16 cellular contexts compared by ENCODE assay signal in genomic region chr2:217293046-217293445, GRCh38.
DNase-seq lines count a peak whose midpoint lies in the region; ATAC-seq and TF ChIP-seq lines count a peak whose summit lies in the region.
"Had no signal": no experiment of that assay in that cellular context is flagged by ENCODE, and none has a peak within 500 bp of the region (broad histone marks: within the 10 kb centered on the region; RNA-seq: fewer than 3 reads in every experiment).

No MANE protein-coding gene starts in this region.

- no peak overlapping the region for H4K8ac ChIP-seq in trophoblast cell (ENCODE audit: low read depth, low read length)

- H3K36me3 Mint-ChIP-seq in activated CD4-positive, alpha-beta T cell treated with anti-CD3 and anti-CD28 coated beads for 36 hours (ENCODE audit: low read depth) = peaks cover 3% of the 10 kb centered on the region
- H3K36me3 Mint-ChIP-seq in activated naive CD8-positive, alpha-beta T cell treated with anti-CD3 and anti-CD28 coated beads, Interleukin-2, amount 50 U/mL, for 24 hours (ENCODE audit: low read depth) = peaks cover 6% of the 10 kb centered on the region
- peaks cover 10% of the 10 kb centered on the region for H3K36me3 Mint-ChIP-seq in activated naive CD8-positive, alpha-beta T cell treated with anti-CD3 and anti-CD28 coated beads for 36 hours

- WGBS in trophoblast cell (ENCODE audit: extremely low coverage, insufficient coverage, insufficient read length) = no CpG with 5 or more reads among the region's 5 CpGs
- 81% methylated on average over 5 of the region's 5 CpGs for whole genome bisulfite sequencing in urinary bladder
- WGBS in right lobe of liver (ENCODE audit: insufficient coverage, low coverage, low lambda C conversion rate, missing lambda C conversion rate) = 64% methylated on average over 5 of the region's 5 CpGs

- peaks cover 2% of the 10 kb centered on the region for H3K79me2 ChIP-seq in trophoblast cell (ENCODE audit: control insufficient read depth, insufficient read depth, low read length, poor library complexity)

- H2AK5ac ChIP-seq in trophoblast cell (ENCODE audit: low read length) = peak overlapping the region; percentile 11

- no peak overlapping the region for H3K27ac Mint-ChIP-seq in activated CD4-positive, alpha-beta T cell treated with anti-CD3 and anti-CD28 coated beads for 36 hours
- H3K27ac Mint-ChIP-seq in activated naive CD8-positive, alpha-beta T cell treated with anti-CD3 and anti-CD28 coated beads, Interleukin-2, amount 50 U/mL, for 24 hours = no peak overlapping the region
- no peak overlapping the region for H3K27ac Mint-ChIP-seq in activated naive CD8-positive, alpha-beta T cell treated with anti-CD3 and anti-CD28 coated beads for 36 hours
- H3K27ac Mint-ChIP-seq: CD4-positive, alpha-beta T cell; GM23338 had no signal

- H3K4me2 ChIP-seq in trophoblast cell (ENCODE audit: low read length) = no peak overlapping the region
- H3K4me2 ChIP-seq: A549, GM23338 had no signal

- H3K4me1 Mint-ChIP-seq in activated CD4-positive, alpha-beta T cell treated with anti-CD3 and anti-CD28 coated beads for 36 hours = no peaks in the 10 kb centered on the region
- H3K4me1 Mint-ChIP-seq in activated naive CD8-positive, alpha-beta T cell treated with anti-CD3 and anti-CD28 coated beads, Interleukin-2, amount 50 U/mL, for 24 hours = no peaks in the 10 kb centered on the region
- H3K4me1 Mint-ChIP-seq in activated naive CD8-positive, alpha-beta T cell treated with anti-CD3 and anti-CD28 coated beads for 36 hours = no peaks in the 10 kb centered on the region

- no peak overlapping the region for H3K23ac ChIP-seq in trophoblast cell (ENCODE audit: low read length)

- peak overlapping the region; percentile 29 for H2BK12ac ChIP-seq in trophoblast cell (ENCODE audit: low read length)

- no peak overlapping the region for H2AFZ ChIP-seq in trophoblast cell (ENCODE audit: insufficient read depth, low read length, poor library complexity)
- H2AFZ ChIP-seq: GM23338 had no signal

- POLR2A ChIA-PET in activated CD4-positive, alpha-beta T cell treated with anti-CD3 and anti-CD28 coated beads for 36 hours (lab: Charles Lee) = no interaction called here

- peak; percentile 12 for DNase-seq in activated CD4-positive, alpha-beta T cell treated with anti-CD3 and anti-CD28 coated beads for 36 hours
- no peak for DNase-seq in activated CD4-positive, alpha-beta T cell treated with anti-CD3 and anti-CD28 coated beads, Interleukin-2, amount 50 U/mL, for 48 hours
- DNase-seq in activated naive CD8-positive, alpha-beta T cell treated with anti-CD3 and anti-CD28 coated beads, Interleukin-2, amount 50 U/mL, for 24 hours = no peak
- no peak for DNase-seq in activated naive CD8-positive, alpha-beta T cell treated with anti-CD3 and anti-CD28 coated beads for 36 hours
- DNase-seq in trophoblast cell (no peak), left lobe of liver (ENCODE audit: low spot score) (no peak), right lobe of liver (no peak)
- DNase-seq: AML-193; Caco-2; CD4-positive, alpha-beta T cell; HCEC 1CT had no signal

- peaks cover 8% of the 10 kb centered on the region for H3K9me3 Mint-ChIP-seq in activated CD4-positive, alpha-beta T cell treated with anti-CD3 and anti-CD28 coated beads for 36 hours (ENCODE audit: low read depth)
- peaks cover 6% of the 10 kb centered on the region for H3K9me3 Mint-ChIP-seq in activated naive CD8-positive, alpha-beta T cell treated with anti-CD3 and anti-CD28 coated beads, Interleukin-2, amount 50 U/mL, for 24 hours
- peaks cover 9% of the 10 kb centered on the region for H3K9me3 Mint-ChIP-seq in activated naive CD8-positive, alpha-beta T cell treated with anti-CD3 and anti-CD28 coated beads for 36 hours
- H3K9me3 Mint-ChIP-seq: CD4-positive, alpha-beta T cell had no signal

- TF ChIP-seq POLR2A in right lobe of liver (IDR thresholded peaks at IDR 0.05) = no peak

- H3K9me3 ChIP-seq in trophoblast cell (ENCODE audit: insufficient read depth, low read depth, low read length) = peaks cover 4% of the 10 kb centered on the region
- no peaks in the 10 kb centered on the region for H3K9me3 ChIP-seq in right lobe of liver

- CTCF ChIA-PET in activated CD4-positive, alpha-beta T cell treated with anti-CD3 and anti-CD28 coated beads for 36 hours (lab: Charles Lee) = no interaction called here

- no peak overlapping the region for H3K27ac ChIP-seq in trophoblast cell (ENCODE audit: low read depth, low read length)
- peak overlapping the region; percentile 6 for H3K27ac ChIP-seq in urinary bladder (ENCODE audit: low read depth)
- H3K27ac ChIP-seq in right lobe of liver = no peak overlapping the region
- H3K27ac ChIP-seq: 22Rv1, A549, C4-2B had no signal

- peaks cover 15% of the 10 kb centered on the region in 2 experiments for H3K4me1 ChIP-seq in trophoblast cell (ENCODE audit: control insufficient read depth in 1 of 2, insufficient read depth in 2 of 2, low read length in 2 of 2)
- no peaks in the 10 kb centered on the region for H3K4me1 ChIP-seq in urinary bladder (ENCODE audit: insufficient read depth)
- H3K4me1 ChIP-seq in right lobe of liver = no peaks in the 10 kb centered on the region
- H3K4me1 ChIP-seq: A549 had no signal

- peak overlapping the region; percentile 11 for H4K91ac ChIP-seq in trophoblast cell (ENCODE audit: low read depth, low read length)

- no peak overlapping the region for H3K4me3 Mint-ChIP-seq in activated CD4-positive, alpha-beta T cell treated with anti-CD3 and anti-CD28 coated beads for 36 hours
- no peak overlapping the region for H3K4me3 Mint-ChIP-seq in activated naive CD8-positive, alpha-beta T cell treated with anti-CD3 and anti-CD28 coated beads, Interleukin-2, amount 50 U/mL, for 24 hours
- no peak overlapping the region for H3K4me3 Mint-ChIP-seq in activated naive CD8-positive, alpha-beta T cell treated with anti-CD3 and anti-CD28 coated beads for 36 hours
- H3K4me3 Mint-ChIP-seq: CD4-positive, alpha-beta T cell; GM23338 had no signal

- TF ChIP-seq CTCF in right lobe of liver (IDR thresholded peaks at IDR 0.05) = no peak

- no peak overlapping the region for H3K9ac ChIP-seq in trophoblast cell (ENCODE audit: low read length)

- H3K4me3 ChIP-seq in trophoblast cell (ENCODE audit: low read depth, low read length) = no peak overlapping the region
- no peak overlapping the region for H3K4me3 ChIP-seq in urinary bladder (ENCODE audit: low read depth, low read length)
- H3K4me3 ChIP-seq in right lobe of liver = no peak overlapping the region
- H3K4me3 ChIP-seq: A549, GM23338 had no signal

- H3K36me3 ChIP-seq in trophoblast cell (ENCODE audit: control insufficient read depth in 1 of 2, insufficient read depth in 2 of 2, low read length in 2 of 2) (no peaks in the 10 kb centered on the region), urinary bladder (ENCODE audit: insufficient read depth) (no peaks in the 10 kb centered on the region), right lobe of liver (no peaks in the 10 kb centered on the region)

- H3K4ac ChIP-seq in trophoblast cell (ENCODE audit: low read depth, low read length) = no peak overlapping the region

- no peak overlapping the region for H2BK120ac ChIP-seq in trophoblast cell (ENCODE audit: insufficient read depth, low read length, poor library complexity)

- H4K12ac ChIP-seq in trophoblast cell (ENCODE audit: low read depth, low read length) = no peak overlapping the region

- H3K27me3 ChIP-seq in trophoblast cell (ENCODE audit: insufficient read depth, low read length) = no peaks in the 10 kb centered on the region
- no peaks in the 10 kb centered on the region for H3K27me3 ChIP-seq in right lobe of liver

- no peaks in the 10 kb centered on the region for H3K27me3 Mint-ChIP-seq in activated CD4-positive, alpha-beta T cell treated with anti-CD3 and anti-CD28 coated beads for 36 hours
- H3K27me3 Mint-ChIP-seq in activated naive CD8-positive, alpha-beta T cell treated with anti-CD3 and anti-CD28 coated beads, Interleukin-2, amount 50 U/mL, for 24 hours = no peaks in the 10 kb centered on the region
- H3K27me3 Mint-ChIP-seq in activated naive CD8-positive, alpha-beta T cell treated with anti-CD3 and anti-CD28 coated beads for 36 hours = no peaks in the 10 kb centered on the region
- H3K27me3 Mint-ChIP-seq: CD4-positive, alpha-beta T cell had no signal

- peaks cover 22% of the 10 kb centered on the region for H3K79me1 ChIP-seq in trophoblast cell (ENCODE audit: low read length)

- no peak overlapping the region for H3K18ac ChIP-seq in trophoblast cell (ENCODE audit: low read length)

- H3K14ac ChIP-seq in trophoblast cell (ENCODE audit: low read length) = peak overlapping the region; percentile 4

- ATAC-seq in activated CD4-positive, alpha-beta T cell treated with anti-CD3 and anti-CD28 coated beads for 36 hours = peak; percentile 80
- ATAC-seq in activated naive CD8-positive, alpha-beta T cell treated with anti-CD3 and anti-CD28 coated beads, Interleukin-2, amount 50 U/mL, for 24 hours = peak; percentile 46
- ATAC-seq in left lobe of liver = no peak
- no peak for ATAC-seq in right lobe of liver
- ATAC-seq: A549, GM23338 had no signal

- no peak overlapping the region for H2BK5ac ChIP-seq in trophoblast cell (ENCODE audit: low read depth, low read length, poor library complexity)

- intact Hi-C loops in activated CD4-positive, alpha-beta T cell treated with anti-CD3 and anti-CD28 coated beads for 36 hours (cut with DNase I, micrococcal nuclease) = no loop called here
- intact Hi-C loops in right lobe of liver (cut with DNase I) = no loop called here

Comparison
In these comparisons a context has a peak if more than half of its experiments do, and no peak if none do; other contexts are left out.
1. ATAC-seq: peak in activated CD4-positive, alpha-beta T cell treated with anti-CD3 and anti-CD28 coated beads for 36 hours (single experiment) and activated naive CD8-positive, alpha-beta T cell treated with anti-CD3 and anti-CD28 coated beads, Interleukin-2, amount 50 U/mL, for 24 hours (single experiment); none in left lobe of liver (single experiment) and right lobe of liver (0 of 4).